ENCODE assay signal across 2 cellular contexts in genomic region chr15:20358066-20358780, GRCh38.
TF ChIP-seq lines count a peak whose summit lies in the region.

No MANE protein-coding gene starts in this region.

TF ChIP-seq in K562, 482 proteins besides CTCF, POLR2A, EP300 and RAD21 (continued from another document):
- TF ChIP-seq E2F6 (IDR thresholded peaks at IDR 0.05; ENCODE audit: borderline replicate concordance in 1 of 2, extremely low read depth in 1 of 2, insufficient read depth in 1 of 2, insufficient read length in 1 of 2, low read depth in 1 of 2, low read length in 1 of 2, poor library complexity in 1 of 2, severe bottlenecking in 1 of 2) = peak in 1 of 2 experiments; percentile 24

TF ChIP-seq in HepG2, 621 proteins besides CTCF, POLR2A, EP300 and RAD21 (continued from another document):
- TF ChIP-seq GFI1 (CRISPR knock-in tag; IDR thresholded peaks at IDR 0.05; ENCODE audit: borderline replicate concordance) = no peak
- no peak for TF ChIP-seq POLR2G (IDR thresholded peaks at IDR 0.05; ENCODE audit: low read depth, low read length)
- TF ChIP-seq BATF2 (CRISPR knock-in tag; IDR thresholded peaks at IDR 0.05) = no peak
- no peak for TF ChIP-seq ZNF564 (CRISPR knock-in tag; IDR thresholded peaks at IDR 0.05)
- no peak for TF ChIP-seq SNAPC2 (CRISPR knock-in tag; IDR thresholded peaks at IDR 0.05)
- TF ChIP-seq ZBTB1 (CRISPR knock-in tag; IDR thresholded peaks at IDR 0.05; ENCODE audit: borderline replicate concordance) = no peak
- TF ChIP-seq CAMTA2 (CRISPR knock-in tag; IDR thresholded peaks at IDR 0.05; ENCODE audit: borderline replicate concordance) = no peak
- no peak for TF ChIP-seq ZNF513 (CRISPR knock-in tag; conservative IDR thresholded peaks at IDR 0.05)
- no peak for TF ChIP-seq E2F2 (CRISPR knock-in tag; IDR thresholded peaks at IDR 0.05; ENCODE audit: borderline replicate concordance)
- no peak for TF ChIP-seq PCBP2 (optimal IDR thresholded peaks at IDR 0.05; ENCODE audit: low read depth, low read length, poor library complexity, severe bottlenecking)
- no peak for TF ChIP-seq JUNB (CRISPR knock-in tag; IDR thresholded peaks at IDR 0.05; ENCODE audit: borderline replicate concordance)
